In the genomic region with DNA sequence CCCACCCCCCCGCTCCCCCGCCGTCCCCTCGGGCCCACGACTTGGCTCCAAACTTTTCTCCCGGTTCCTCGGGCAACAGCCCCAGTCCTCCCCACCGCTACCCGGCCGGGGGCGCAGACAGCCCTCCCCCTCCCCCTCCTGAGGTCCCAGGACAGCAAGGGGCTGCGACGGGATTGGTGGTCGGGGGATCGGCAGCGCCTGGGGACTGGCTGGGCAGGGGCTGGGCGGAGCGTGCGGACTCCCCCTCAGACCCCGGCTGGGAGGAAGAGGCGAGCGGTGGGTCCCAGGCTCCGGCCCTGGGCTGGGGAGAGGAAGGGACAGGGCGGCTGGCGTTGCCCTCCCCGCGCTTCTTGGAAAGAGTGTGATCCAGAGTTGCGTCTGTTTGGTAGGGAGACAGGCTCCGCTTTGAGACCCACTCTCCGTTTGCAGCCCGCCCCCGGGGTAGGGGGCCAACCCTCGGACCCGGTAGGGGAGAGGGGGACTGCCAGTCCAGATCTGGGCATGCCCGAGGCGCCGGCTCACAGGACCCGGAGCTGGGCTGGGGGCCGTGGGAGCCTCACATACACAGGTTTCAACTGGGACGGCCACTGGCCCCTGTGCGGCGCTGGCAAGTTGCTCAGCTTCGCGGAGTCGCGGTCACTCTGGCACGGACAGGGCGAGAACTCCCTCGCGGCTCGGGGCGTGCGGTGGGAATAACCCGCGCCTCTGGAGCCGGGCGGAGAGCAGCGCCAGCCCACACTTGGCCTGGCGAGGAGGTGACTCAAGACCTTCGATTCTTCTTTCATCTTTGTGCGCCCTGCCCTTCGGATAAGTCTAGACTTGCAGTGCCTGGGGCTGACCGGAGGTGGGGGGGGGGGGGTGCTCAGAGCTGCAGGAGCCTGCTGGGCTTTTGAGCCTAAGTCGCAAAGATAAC, we compare ENCODE assay signal across 8 cellular contexts. TPM values are rescaled to one million over a fixed set of nuclear protein-coding genes. Genes with fewer than 3 reads are reported as not detected.
DNase-seq lines count a peak whose midpoint lies in the region; ATAC-seq, FAIRE-seq and TF ChIP-seq lines count a peak whose summit lies in the region.

No MANE protein-coding gene starts in this region.

- no peaks in the 10 kb centered on the region for H3K79me2 ChIP-seq in GM12878 (ENCODE audit: control insufficient read depth, insufficient read depth, low read length)

- SMC1A ChIA-PET in GM12878 (lab: Charles Lee; ENCODE audit: uncharacterized antibody, unreplicated experiment) = no interaction called here

- H3K27me3 ChIP-seq in Caco-2 (replicated peaks; ENCODE audit: control insufficient read depth, insufficient read depth, low read length) = no peaks in the 10 kb centered on the region
- peaks cover 6 to 13% of the 10 kb centered on the region in 2 experiments for H3K27me3 ChIP-seq in GM12878 (replicated peaks in 1 of 2; ENCODE audit: control insufficient read depth in 2 of 2, insufficient read depth in 2 of 2, low read length in 1 of 2)
- H3K27me3 ChIP-seq in iPS-20b (ENCODE audit: insufficient read depth, low read length) = no peaks in the 10 kb centered on the region

- H3K27ac Mint-ChIP-seq in Caco-2 (ENCODE audit: unreplicated experiment) = peak overlapping the region; percentile 5
- no peak overlapping the region for H3K27ac Mint-ChIP-seq in stimulated activated memory B cell treated with anti-CD40 and anti-IgM and Interleukin-4, amounts not matched to agents 10 μg/mL and 1 μg/mL and 100 μg/mL, for 72 hours

- no peaks in the 10 kb centered on the region for H4K20me1 ChIP-seq in GM12878 (ENCODE audit: control insufficient read depth, insufficient read depth)

- intact Hi-C loops in Caco-2 (cut with micrococcal nuclease; ENCODE audit: unreplicated experiment) = loop anchor here (1.0 to 2.0 kb wide), 4 partner anchors 12 to 77 kb away; a partner anchor contains a TSS
- intact Hi-C loops in GM12878 (cut with micrococcal nuclease; ENCODE audit: unreplicated experiment) = no loop called here

- H3K9me3 ChIP-seq in Caco-2 (no peaks in the 10 kb centered on the region), GM12878 (replicated peaks; ENCODE audit: control insufficient read depth, insufficient read depth, low read length) (no peaks in the 10 kb centered on the region), iPS-20b (ENCODE audit: insufficient read depth, low read depth, low read length) (no peaks in the 10 kb centered on the region)

- H3K9ac ChIP-seq in GM12878 (ENCODE audit: control insufficient read depth, insufficient read depth, low read length) (no peak overlapping the region), iPS-20b (ENCODE audit: low read depth, low read length) (peak overlapping the region; percentile 96; the same call in 1 of the 2 replicates)

- CTCF ChIA-PET in Caco-2 (lab: Charles Lee) (interaction anchor here (0.6 to 1.6 kb wide), 5 partner anchors 50 to 137 kb away, joined by 3 to 8 read pairs (median 5); no protein-coding TSS in a partner anchor), GM12878 (lab: Yijun Ruan, JAX) (no interaction called here)

- BruUV-seq in Caco-2 (replicated peaks; lab: Mats Ljungman, UMichigan) (no TSS peak), GM12878 (replicated peaks; lab: Mats Ljungman, UMichigan) (no TSS peak)

- H3K36me3 ChIP-seq in Caco-2 (ENCODE audit: control insufficient read depth, insufficient read depth, low read length) (peaks cover 4% of the 10 kb centered on the region), GM12878 (ENCODE audit: control insufficient read depth in 2 of 2, insufficient read depth in 2 of 2, low read length in 1 of 2) (no peaks in the 10 kb centered on the region; a peak in 1 of 4 replicates), iPS-20b (ENCODE audit: insufficient read depth, low read depth, low read length) (no peaks in the 10 kb centered on the region)

- no peak for TF ChIP-seq POLR2A in GM12878 (IDR thresholded peaks at IDR 0.05; ENCODE audit: low read depth, low read length)

- peaks cover 13% of the 10 kb centered on the region for H3K36me3 Mint-ChIP-seq in Caco-2 (ENCODE audit: insufficient read depth, unreplicated experiment)
- H3K36me3 Mint-ChIP-seq in stimulated activated memory B cell treated with anti-CD40 and anti-IgM and Interleukin-4, amounts not matched to agents 10 μg/mL and 1 μg/mL and 100 μg/mL, for 72 hours = no peaks in the 10 kb centered on the region

- H2AFZ ChIP-seq in GM12878 (ENCODE audit: control insufficient read depth, low read depth, low read length) = no peak overlapping the region

- H3K27me3 Mint-ChIP-seq in Caco-2 (ENCODE audit: insufficient read depth, unreplicated experiment) = no peaks in the 10 kb centered on the region
- peaks cover 59% of the 10 kb centered on the region for H3K27me3 Mint-ChIP-seq in stimulated activated memory B cell treated with anti-CD40 and anti-IgM and Interleukin-4, amounts not matched to agents 10 μg/mL and 1 μg/mL and 100 μg/mL, for 72 hours

- peak overlapping the region; percentile 79 for H3K4me3 Mint-ChIP-seq in Caco-2 (ENCODE audit: unreplicated experiment)
- H3K4me3 Mint-ChIP-seq in stimulated activated memory B cell treated with anti-CD40 and anti-IgM and Interleukin-4, amounts not matched to agents 10 μg/mL and 1 μg/mL and 100 μg/mL, for 72 hours = peak overlapping the region; percentile 22

- in situ Hi-C loops in GM12878 (cut with MboI) = no loop called here

- DNase-seq in Caco-2 = peak; percentile 86 to 87
- peak; percentile 60 for DNase-seq in LHCN-M2 (ENCODE audit: low read depth)
- DNase-seq in GM12878 (ENCODE audit: low read depth, low spot score) = no peak
- DNase-seq in stimulated activated CD4-positive, alpha-beta T cell treated with anti-CD3 and anti-CD28 coated beads, Interleukin-1b, Interleukin-23, amount 100 ng/mL, for 48 hours = no peak
- DNase-seq in NAMALWA (ENCODE audit: low spot score) = no peak
- no peak for DNase-seq in activated CD4-positive, alpha-beta T cell treated with anti-CD3 and anti-CD28 coated beads, Interleukin-2, amount 50 U/mL, for 1 hour

- POLR2A ChIA-PET in Caco-2 (lab: Charles Lee) (interaction anchor here (0.6 to 1.0 kb wide), 3 partner anchors 13 to 283 kb away, joined by 3 to 5 read pairs (median 4); a partner anchor contains a TSS), GM12878 (lab: Charles Lee) (no interaction called here)

- no peak for ATAC-seq in GM12878
- peak; percentile 13 for ATAC-seq in stimulated activated memory B cell treated with anti-CD40 and anti-IgM and Interleukin-4, amounts not matched to agents 10 μg/mL and 1 μg/mL and 100 μg/mL, for 72 hours

- no peak for TF ChIP-seq EP300 in GM12878 (IDR thresholded peaks at IDR 0.05; ENCODE audit: borderline replicate concordance in 1 of 2, control insufficient read depth in 1 of 2, low read depth in 2 of 2, low read length in 2 of 2)

- RAD21 ChIA-PET in GM12878 (lab: Charles Lee; ENCODE audit: unreplicated experiment) = no interaction called here

- H3K4me3 ChIP-seq in Caco-2 (ENCODE audit: low read depth, low read length) (peak overlapping the region; percentile 85), GM12878 (peak overlapping the region; percentile 44; the same call in 1 of the 2 replicates), iPS-20b (ENCODE audit: low read length) (peak overlapping the region; percentile 89)

- peak overlapping the region; percentile 96 for H3K4me2 ChIP-seq in GM12878 (ENCODE audit: control insufficient read depth, insufficient read depth)

- H3K9me3 Mint-ChIP-seq in Caco-2 (ENCODE audit: unreplicated experiment) = no peaks in the 10 kb centered on the region
- no peaks in the 10 kb centered on the region for H3K9me3 Mint-ChIP-seq in stimulated activated memory B cell treated with anti-CD40 and anti-IgM and Interleukin-4, amounts not matched to agents 10 μg/mL and 1 μg/mL and 100 μg/mL, for 72 hours

- FAIRE-seq in GM12878 (lab: Jason Lieb, UNC) = no peak

- WGBS in GM12878 (ENCODE audit: insufficient coverage, insufficient replicate concordance, low lambda C conversion rate, missing lambda C conversion rate) = 49% methylated on average over 37 of the region's 64 CpGs

- TF ChIP-seq RAD21 in GM12878 (IDR thresholded peaks at IDR 0.05; ENCODE audit: insufficient read depth, low read depth, low read length) = no peak

- H3K4me1 ChIP-seq in Caco-2 = peaks cover 45% of the 10 kb centered on the region
- peaks cover 3% of the 10 kb centered on the region; the same call in 1 of the 2 replicates for H3K4me1 ChIP-seq in GM12878 (ENCODE audit: control insufficient read depth, insufficient read depth, low read length)
- H3K4me1 ChIP-seq in iPS-20b (ENCODE audit: insufficient read depth, low read length) = peaks cover 34% of the 10 kb centered on the region

- no peak for TF ChIP-seq CTCF in Caco-2 (IDR thresholded peaks at IDR 0.05; ENCODE audit: insufficient read depth in 1 of 2, low read depth in 1 of 2, low read length in 1 of 2, severe bottlenecking in 1 of 2, unreplicated experiment in 1 of 2)
- TF ChIP-seq CTCF in GM12878 (IDR thresholded peaks at IDR 0.05 in 2 of 3, conservative IDR thresholded peaks at IDR 0.05 in 1 of 3; ENCODE audit: control insufficient read depth in 2 of 3, extremely low read depth in 1 of 3, insufficient read depth in 1 of 3, low read depth in 3 of 3, low read length in 3 of 3) = no peak

- H3K4me1 Mint-ChIP-seq in Caco-2 (ENCODE audit: low read depth, unreplicated experiment) = peaks cover 57% of the 10 kb centered on the region
- H3K4me1 Mint-ChIP-seq in stimulated activated memory B cell treated with anti-CD40 and anti-IgM and Interleukin-4, amounts not matched to agents 10 μg/mL and 1 μg/mL and 100 μg/mL, for 72 hours = peaks cover 9% of the 10 kb centered on the region

- H3K27ac ChIP-seq in GM12878 (ENCODE audit: control insufficient read depth, insufficient read depth) = no peak overlapping the region
- H3K27ac ChIP-seq in iPS-20b (ENCODE audit: low read length) = no peak overlapping the region

TF ChIP-seq in GM12878, 131 proteins besides CTCF, POLR2A, EP300 and RAD21 (continues in another document):
- TF ChIP-seq DPF2 (IDR thresholded peaks at IDR 0.05) = no peak

RNA-seq across cellular contexts. Expression of a gene that starts 1.0 kb away (rescaled TPM):
- total RNA-seq in Caco-2 (2022) (38.6 and 40.6 TPM in 2 replicates), LHCN-M2 (2014; rRNA removed) (22.6 and 31.4 TPM in 2 replicates), GM12878 (2014; rRNA removed) (1.0 and 1.1 TPM in 2 replicates), GM12878 (2014; rRNA removed; fragmentation: Illumina TruSeq; extraction: Trizol) (0.41 and 0.67 TPM in 2 replicates), GM12878 (2021) (1.2 and 1.5 TPM in 2 replicates)
- polyA plus RNA-seq in LHCN-M2 (2012) = 13.1 TPM
- 0.40 and 0.49 TPM in 2 replicates for total RNA-seq in GM12878 (2013; cell fraction: nucleolus; rRNA removed)
- not detected for polyA plus RNA-seq in GM12878 (2011; ENCODE audit: low read depth)
- polyA plus RNA-seq in GM12878 (2011; rRNA removed) (0.01 and 0.04 TPM in 2 replicates), GM12878 (2014; fragmentation: Illumina TruSeq; extraction: Trizol) (0.25 and 0.57 TPM in 2 replicates), GM12878 (2014; fragmentation: Nextera tagmentation; extraction: Ambion mirVana) (under 1 TPM; 0.13 to 0.16 TPM), GM12878 (2014; rRNA removed) (1.4 and 1.6 TPM in 2 replicates), GM12878 (2016; fragmentation: Nextera tagmentation; extraction: Ambion mirVana) (under 1 TPM; 0.21 to 0.71 TPM)
- polyA plus RNA-seq in GM12878 (2011; cell fraction: cytosol; rRNA removed) = 0.08 and 0.18 TPM in 2 replicates
- polyA plus RNA-seq in GM12878 (2011; cell fraction: nucleus; rRNA removed) = 0.03 and 0.10 TPM in 2 replicates
- polyA plus RNA-seq in GM12878 (2012) = 0.30 and 0.72 TPM in 2 replicates
- polyA minus RNA-seq in GM12878 (2011; rRNA and poly(A)+ RNA removed) = not detected in 2 replicates
- 1.6 and 2.0 TPM in 2 replicates for polyA minus RNA-seq in GM12878 (2011; cell fraction: cytosol; rRNA and poly(A)+ RNA removed)
- 0.38 TPM in 1 of 2 replicates, not detected in the other for polyA minus RNA-seq in GM12878 (2011; cell fraction: nucleus; rRNA and poly(A)+ RNA removed)

Comparison
In these comparisons a context has a peak if more than half of its experiments do, and no peak if none do; other contexts are left out.
1. DNase-seq: peak in Caco-2 (2 of 2) and LHCN-M2 (single experiment); none in GM12878 (single experiment), stimulated activated CD4-positive, alpha-beta T cell treated with anti-CD3 and anti-CD28 coated beads, Interleukin-1b, Interleukin-23, amount 100 ng/mL, for 48 hours (single experiment), NAMALWA (single experiment) and activated CD4-positive, alpha-beta T cell treated with anti-CD3 and anti-CD28 coated beads, Interleukin-2, amount 50 U/mL, for 1 hour (single experiment).
2. Peak in every context shown above with its lines, with median percentiles within 50 percentile points of each other: H3K4me3 ChIP-seq.